In the genomic region with DNA sequence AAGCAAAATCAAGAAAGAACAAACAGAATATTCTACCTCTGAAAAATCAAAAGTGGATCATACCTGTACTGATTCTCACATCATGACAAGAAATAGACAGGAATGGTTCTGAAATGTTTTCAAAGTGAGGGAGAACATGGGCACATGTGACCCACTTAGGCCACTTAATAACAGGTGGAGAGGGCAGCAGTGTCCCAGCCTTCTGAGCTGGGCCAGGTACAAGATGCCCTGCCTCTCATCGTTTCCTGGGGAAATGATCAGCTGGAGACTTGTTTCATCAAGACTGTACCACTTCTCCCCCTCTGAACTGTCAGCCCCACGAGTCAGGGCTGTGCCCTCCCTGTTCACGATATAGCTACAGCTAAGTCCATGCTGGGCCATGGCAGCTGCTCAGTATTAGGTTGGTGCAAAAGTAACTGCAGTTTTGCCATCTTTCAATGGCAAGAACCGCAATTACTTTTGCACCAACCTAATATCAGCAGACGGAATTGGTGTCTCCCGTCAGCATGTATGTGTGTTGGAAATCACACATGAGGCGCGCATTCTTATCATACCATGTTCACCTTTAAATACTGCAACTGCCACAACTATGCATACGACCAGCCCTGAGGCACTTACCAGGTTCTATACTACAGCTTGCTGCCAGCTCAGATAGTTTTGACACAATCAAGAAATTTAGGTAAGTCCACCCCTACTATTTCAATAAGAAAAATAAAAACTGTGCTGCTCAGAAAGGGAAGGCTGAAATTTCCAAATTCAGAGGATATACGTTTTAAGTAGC, we compare ENCODE assay signal across 25 cellular contexts.
DNase-seq lines count a peak whose midpoint lies in the region; ATAC-seq and TF ChIP-seq lines count a peak whose summit lies in the region.
"Had no signal": no experiment of that assay in that cellular context is flagged by ENCODE, and none has a peak within 500 bp of the region (broad histone marks: within the 10 kb centered on the region; RNA-seq: fewer than 3 reads in every experiment).

No MANE protein-coding gene starts in this region.

- DNase-seq in HAP-1 (ENCODE audit: low spot score in 2 of 2) (peak; percentile 14 to 48), SJSA1 (ENCODE audit: low read depth in 1 of 2, low spot score in 2 of 2) (no peak), islet precursor cell (peak; percentile 75), gastrocnemius medialis (no peak), NOMO-1 treated with DMSO at 0.1 percent for 48 hours (lab: John Stamatoyannopoulos, UW; ENCODE audit: unreplicated experiment) (no peak), NCI-H2196 treated with DMSO at 0.1 percent for 48 hours (lab: John Stamatoyannopoulos, UW; ENCODE audit: unreplicated experiment) (no peak)
- DNase-seq: activated CD4-positive, alpha-beta T cell treated with anti-CD3 and anti-CD28 coated beads for 4 hours; activated CD8-positive, alpha-beta memory T cell treated with anti-CD3 and anti-CD28 coated beads, Interleukin-2, amount 10 ng/mL, durations not matched to agents 7 days and 5 days; activated naive CD8-positive, alpha-beta T cell treated with anti-CD3 and anti-CD28 coated beads for 36 hours; body of pancreas; CD8-positive, alpha-beta memory T cell; DMS53; hypothalamus; naive B cell; NCI-H1105 treated with DMSO at 0.1 percent for 48 hours; NCI-H524 treated with DMSO at 0.1 percent for 48 hours; pancreas; stimulated activated CD4-positive, alpha-beta T cell treated with anti-CD3 and anti-CD28 coated beads, Interleukin-2, amount 100 ng/mL, for 24 hours; stimulated activated naive CD4-positive, alpha-beta T cell; upper lobe of right lung had no signal

- no peaks in the 10 kb centered on the region for H3K36me3 ChIP-seq in HAP-1 (replicated peaks)
- no peaks in the 10 kb centered on the region; the same call in 1 of the 2 replicates for H3K36me3 ChIP-seq in SJSA1
- no peaks in the 10 kb centered on the region for H3K36me3 ChIP-seq in gastrocnemius medialis
- H3K36me3 ChIP-seq: pancreas, upper lobe of right lung had no signal

- in situ Hi-C loops in HAP-1 (cut with MboI; ENCODE audit: low sequenced_read_pairs): no loop called here
- in situ Hi-C loops in gastrocnemius medialis (cut with MboI; ENCODE audit: low sequenced_read_pairs in 4 of 4): no loop called here

- TF ChIP-seq CTCF in gastrocnemius medialis (IDR thresholded peaks at IDR 0.05 in 4 of 5, conservative IDR thresholded peaks at IDR 0.05 in 1 of 5): no peak

- no peaks in the 10 kb centered on the region for H3K9me3 ChIP-seq in HAP-1
- no peaks in the 10 kb centered on the region for H3K9me3 ChIP-seq in SJSA1 (replicated peaks)
- no peaks in the 10 kb centered on the region for H3K9me3 ChIP-seq in gastrocnemius medialis
- H3K9me3 ChIP-seq: body of pancreas, pancreas, upper lobe of right lung had no signal

- H3K4me3 ChIP-seq in HAP-1 (no peak overlapping the region), SJSA1 (no peak overlapping the region), gastrocnemius medialis (no peak overlapping the region)
- H3K4me3 ChIP-seq: body of pancreas, GM12878, lung, pancreas, upper lobe of right lung had no signal

- intact Hi-C loops in gastrocnemius medialis (cut with DNase I; ENCODE audit: low total_unique reads): no loop called here

- H3K27ac ChIP-seq in SJSA1 (peak overlapping the region; percentile 55), gastrocnemius medialis (peak overlapping the region; percentile 51 to 92 (median 80))
- H3K27ac ChIP-seq: body of pancreas, pancreas, RWPE1, upper lobe of right lung had no signal

- ATAC-seq in gastrocnemius medialis (no peak), HG02642 (IDR thresholded peaks at IDR 0.05; ENCODE audit: poor library complexity, unreplicated experiment) (no peak), GM21423 (IDR thresholded peaks at IDR 0.05; ENCODE audit: unreplicated experiment) (no peak)
- ATAC-seq: activated CD8-positive, alpha-beta memory T cell treated with anti-CD3 and anti-CD28 coated beads, Interleukin-2, amount 10 ng/mL, durations not matched to agents 7 days and 5 days; body of pancreas; GM12878; upper lobe of right lung had no signal

- TF ChIP-seq POLR2A in gastrocnemius medialis (IDR thresholded peaks at IDR 0.05): no peak

- H3K4me1 ChIP-seq in HAP-1 (peaks cover 22% of the 10 kb centered on the region), SJSA1 (replicated peaks) (peaks cover 26% of the 10 kb centered on the region), gastrocnemius medialis (peaks cover 78 to 82% of the 10 kb centered on the region in 2 donors)
- H3K4me1 ChIP-seq: body of pancreas, pancreas had no signal

- no peaks in the 10 kb centered on the region for H3K27me3 ChIP-seq in HAP-1 (ENCODE audit: low read depth)
- H3K27me3 ChIP-seq in SJSA1 (replicated peaks): no peaks in the 10 kb centered on the region
- H3K27me3 ChIP-seq in gastrocnemius medialis: no peaks in the 10 kb centered on the region
- H3K27me3 ChIP-seq: body of pancreas, pancreas, upper lobe of right lung had no signal

Comparison
In these comparisons a context has a peak if more than half of its experiments do, and no peak if none do; other contexts are left out.
1. DNase-seq: peak in HAP-1 (2 of 2) and islet precursor cell (single experiment); none in SJSA1 (0 of 2), gastrocnemius medialis (0 of 2), NOMO-1 treated with DMSO at 0.1 percent for 48 hours (single experiment) and NCI-H2196 treated with DMSO at 0.1 percent for 48 hours (single experiment).